13 cellular contexts compared by ENCODE assay signal in the genomic region with DNA sequence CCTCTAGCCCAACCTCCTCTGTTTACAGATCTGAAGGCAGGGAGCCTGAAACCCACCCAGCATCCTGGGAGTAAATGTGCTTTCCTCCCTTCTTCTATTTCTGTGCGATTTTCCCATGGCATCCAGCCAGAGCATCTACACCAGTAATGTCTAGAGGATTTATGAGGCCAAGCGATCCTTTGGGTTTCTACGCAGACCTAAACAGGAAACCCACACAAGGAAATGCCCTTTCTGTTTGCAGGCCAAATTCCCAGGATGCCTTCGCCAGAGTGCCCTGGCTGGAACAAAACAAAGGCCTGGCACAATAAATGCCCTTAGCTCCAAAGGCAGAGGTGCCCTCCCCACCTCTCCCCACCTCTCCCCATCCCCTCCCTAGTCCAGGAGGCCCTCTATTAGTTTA.
A peak's percentile ranks its signal among the peaks of the same experiment; 100 is the strongest.
DNase-seq lines count a peak whose midpoint lies in the region; TF ChIP-seq lines count a peak whose summit lies in the region.
"Had no signal": no experiment of that assay in that cellular context is flagged by ENCODE, and none has a peak within 500 bp of the region (broad histone marks: within the 10 kb centered on the region; RNA-seq: fewer than 3 reads in every experiment).

No MANE protein-coding gene starts in this region.

- DNase-seq in COLO668 (lab: John Stamatoyannopoulos, UW; ENCODE audit: unreplicated experiment) (peak; percentile 61), NCI-H226 (peak; percentile 74), fibroblast of mammary gland (ENCODE audit: low read depth) (peak; percentile 33), osteocyte (ENCODE audit: extremely low spot score, unreplicated experiment) (no peak), NCI-H2227 (lab: John Stamatoyannopoulos, UW; ENCODE audit: unreplicated experiment) (no peak), posterior cingulate gyrus (no peak), DMS114 treated with DMSO at 0.1 percent for 48 hours (lab: John Stamatoyannopoulos, UW; ENCODE audit: unreplicated experiment) (no peak), AG08396 (ENCODE audit: low spot score) (no peak)
- DNase-seq: activated gamma-delta T cell treated with Interleukin-2 at 50 U/mL for 16 hours, DMS79, NCI-H1694 treated with DMSO at 0.1 percent for 48 hours, spleen, T-helper 2 cell had no signal

- H3K4me3 Mint-ChIP-seq in osteocyte (ENCODE audit: unreplicated experiment) = peak overlapping the region; percentile 52

- intact Hi-C loops in posterior cingulate gyrus (cut with DNase I) = no loop called here

- peak overlapping the region; percentile 94 for H3K27ac Mint-ChIP-seq in osteocyte (ENCODE audit: unreplicated experiment)

- no peaks in the 10 kb centered on the region for H3K9me3 Mint-ChIP-seq in osteocyte (ENCODE audit: unreplicated experiment)

- peaks cover 63% of the 10 kb centered on the region for H3K4me1 Mint-ChIP-seq in osteocyte (ENCODE audit: unreplicated experiment)

- no peaks in the 10 kb centered on the region for H3K27me3 Mint-ChIP-seq in osteocyte (ENCODE audit: unreplicated experiment)

- TF ChIP-seq CTCF in fibroblast of mammary gland (conservative IDR thresholded peaks at IDR 0.05; ENCODE audit: control insufficient read depth, insufficient read depth, low read depth, low read length) (no peak), osteocyte (IDR thresholded peaks at IDR 0.05) (no peak)

- no peak overlapping the region for H3K4me3 ChIP-seq in fibroblast of mammary gland (ENCODE audit: control insufficient read depth, low read depth, low read length)
- H3K4me3 ChIP-seq: spleen had no signal

- H3K36me3 Mint-ChIP-seq in osteocyte (ENCODE audit: unreplicated experiment) = no peaks in the 10 kb centered on the region

Comparison
In these comparisons a context has a peak if more than half of its experiments do, and no peak if none do; other contexts are left out.
1. DNase-seq: peak in COLO668 (single experiment), NCI-H226 (single experiment) and fibroblast of mammary gland (single experiment); none in osteocyte (single experiment), NCI-H2227 (single experiment), posterior cingulate gyrus (0 of 10), DMS114 treated with DMSO at 0.1 percent for 48 hours (single experiment) and AG08396 (single experiment).